8 cellular contexts compared by ENCODE assay signal in genomic region chr6:119241124-119241491, GRCh38.
DNase-seq lines count a peak whose midpoint lies in the region; ATAC-seq, FAIRE-seq and TF ChIP-seq lines count a peak whose summit lies in the region.
"Had no signal": no experiment of that assay in that cellular context is flagged by ENCODE, and none has a peak within 500 bp of the region (broad histone marks: within the 10 kb centered on the region; RNA-seq: fewer than 3 reads in every experiment).

No MANE protein-coding gene starts in this region.

- no peak overlapping the region for H3K4me3 Mint-ChIP-seq in activated CD4-positive, alpha-beta T cell treated with anti-CD3 and anti-CD28 coated beads, Interleukin-2, amount 10 ng/mL, durations not matched to agents 24 days and 14 days

- H3K4me3 ChIP-seq in fibroblast of lung (replicated peaks in 1 of 4; ENCODE audit: control extremely low read depth in 1 of 4, insufficient read depth in 1 of 4, low read depth in 3 of 4, low read length in 4 of 4) (no peak overlapping the region), small intestine (ENCODE audit: low read depth in 1 of 2, low read length in 2 of 2) (no peak overlapping the region)

- H3K36me3 ChIP-seq in fibroblast of lung (ENCODE audit: control insufficient read depth, insufficient read depth, low read length) (no peaks in the 10 kb centered on the region), small intestine (ENCODE audit: control insufficient read depth in 2 of 2, insufficient read depth in 2 of 2, low read length in 2 of 2) (peaks cover 0 to 4% of the 10 kb centered on the region in 2 donors)

- H3K27ac ChIP-seq in fibroblast of lung (ENCODE audit: insufficient read depth, low read length) (no peak overlapping the region), small intestine (ENCODE audit: low read depth in 1 of 2, low read length in 1 of 2) (peak overlapping the region in 1 of 2 donors; percentile 58)

- no peaks in the 10 kb centered on the region for H3K79me2 ChIP-seq in fibroblast of lung (ENCODE audit: control insufficient read depth, insufficient read depth, low read length)

- peaks cover 17% of the 10 kb centered on the region for H3K36me3 Mint-ChIP-seq in activated CD4-positive, alpha-beta T cell treated with anti-CD3 and anti-CD28 coated beads, Interleukin-2, amount 10 ng/mL, durations not matched to agents 24 days and 14 days (ENCODE audit: low read depth)

- no peaks in the 10 kb centered on the region for H3K4me1 ChIP-seq in fibroblast of lung (ENCODE audit: control insufficient read depth, extremely low read depth, insufficient read depth, low read length)
- no peaks in the 10 kb centered on the region for H3K4me1 ChIP-seq in small intestine (ENCODE audit: control insufficient read depth in 2 of 2, insufficient read depth in 1 of 2, low read depth in 1 of 2, low read length in 1 of 2)

- DNase-seq in fibroblast of lung (ENCODE audit: low read depth in 2 of 2), result peak; percentile 22 to 82
- peak; percentile 44 for DNase-seq in small intestine
- DNase-seq in activated CD4-positive, alpha-beta T cell treated with anti-CD3 and anti-CD28 coated beads, Interleukin-2, amount 10 ng/mL, durations not matched to agents 24 days and 14 days, result no peak
- no peak for DNase-seq in NCI-H526 (lab: John Stamatoyannopoulos, UW)
- DNase-seq in KBM-7, result no peak

- intact Hi-C loops in activated CD4-positive, alpha-beta T cell treated with anti-CD3 and anti-CD28 coated beads, Interleukin-2, amount 10 ng/mL, durations not matched to agents 24 days and 14 days (cut with micrococcal nuclease), result no loop called here

- H3K27me3 ChIP-seq in fibroblast of lung (ENCODE audit: control insufficient read depth, insufficient read depth, low read length) (no peaks in the 10 kb centered on the region), small intestine (ENCODE audit: control insufficient read depth in 2 of 2, insufficient read depth in 2 of 2, low read length in 2 of 2) (no peaks in the 10 kb centered on the region)

- no peaks in the 10 kb centered on the region for H4K20me1 ChIP-seq in fibroblast of lung (ENCODE audit: control insufficient read depth, extremely low read depth, insufficient read depth, low read length)

- 11 to 26% (median 22%) methylated on average over 2 of the region's 2 CpGs for whole genome bisulfite sequencing in small intestine, 3 donors

- H3K9me3 ChIP-seq in fibroblast of lung (ENCODE audit: control insufficient read depth, insufficient read depth, low read depth, low read length) (no peaks in the 10 kb centered on the region), small intestine (ENCODE audit: control insufficient read depth, low read depth) (no peaks in the 10 kb centered on the region)

- no peak for FAIRE-seq in small intestine (lab: Jason Lieb, UNC)

- H2AFZ ChIP-seq in fibroblast of lung (ENCODE audit: low read length), result no peak overlapping the region

- H3K4me2 ChIP-seq in fibroblast of lung (ENCODE audit: extremely low read depth, insufficient read depth, low read length), result no peak overlapping the region

- H3K9me3 Mint-ChIP-seq in activated CD4-positive, alpha-beta T cell treated with anti-CD3 and anti-CD28 coated beads, Interleukin-2, amount 10 ng/mL, durations not matched to agents 24 days and 14 days, result no peaks in the 10 kb centered on the region

- no peak overlapping the region for H3K9ac ChIP-seq in fibroblast of lung (ENCODE audit: insufficient read depth, low read length)

- no peak for TF ChIP-seq CTCF in fibroblast of lung (conservative IDR thresholded peaks at IDR 0.05 in 1 of 2, IDR thresholded peaks at IDR 0.05 in 1 of 2; ENCODE audit: low read depth in 1 of 2, low read length in 2 of 2)

- in situ Hi-C loops in KBM-7 (cut with MboI; ENCODE audit: low pct_unique_long_range_greater_than_20kb, low sequenced_read_pairs), result no loop called here

- H3K4me1 Mint-ChIP-seq in activated CD4-positive, alpha-beta T cell treated with anti-CD3 and anti-CD28 coated beads, Interleukin-2, amount 10 ng/mL, durations not matched to agents 24 days and 14 days, result no peaks in the 10 kb centered on the region

- ATAC-seq in GM21447 (IDR thresholded peaks at IDR 0.05; ENCODE audit: unreplicated experiment) (peak; percentile 80), HG03457 (IDR thresholded peaks at IDR 0.05; ENCODE audit: unreplicated experiment) (peak; percentile 62)

- no peaks in the 10 kb centered on the region for H3K27me3 Mint-ChIP-seq in activated CD4-positive, alpha-beta T cell treated with anti-CD3 and anti-CD28 coated beads, Interleukin-2, amount 10 ng/mL, durations not matched to agents 24 days and 14 days

- no peak overlapping the region for H3K27ac Mint-ChIP-seq in activated CD4-positive, alpha-beta T cell treated with anti-CD3 and anti-CD28 coated beads, Interleukin-2, amount 10 ng/mL, durations not matched to agents 24 days and 14 days
- H3K27ac Mint-ChIP-seq: activated T-helper 2 cell treated with anti-CD3 and anti-CD28 coated beads, Interferon-gamma antibody, Interleukin-2, Interleukin-4, amounts not matched to agents 10 μg/mL and 5 μg/mL and 100 μg/mL, durations not matched to agents 14 hours and 24 hours and 36 hours had no signal

Comparison
In these comparisons a context has a peak if more than half of its experiments do, and no peak if none do; other contexts are left out.
1. DNase-seq: peak in fibroblast of lung (2 of 2) and small intestine (single experiment); none in activated CD4-positive, alpha-beta T cell treated with anti-CD3 and anti-CD28 coated beads, Interleukin-2, amount 10 ng/mL, durations not matched to agents 24 days and 14 days (single experiment), NCI-H526 (0 of 2) and KBM-7 (single experiment).